28 cellular contexts compared by ENCODE assay signal in genomic region chr16:87666919-87667318, GRCh38.
"Had no signal": no experiment of that assay in that cellular context is flagged by ENCODE, and none has a peak within 500 bp of the region (broad histone marks: within the 10 kb centered on the region; RNA-seq: fewer than 3 reads in every experiment).

No MANE protein-coding gene starts in this region.

- H3K27ac ChIP-seq: neutrophil, parathyroid adenoma, psoas muscle, skin epidermis, spleen, suprapubic skin, testis, tibial artery, transverse colon, upper lobe of right lung, uterus had no signal

- H3K79me2 ChIP-seq: parathyroid adenoma had no signal

- ATAC-seq: naive thymus-derived CD8-positive, alpha-beta T cell; natural killer cell treated with Interleukin-12 subunit alpha and Interleukin-12 subunit beta and Interleukin-15 and Interleukin-18, amount 100 ng/mL, for 72 hours; psoas muscle; right cardiac atrium; sciatic nerve; stimulated activated memory B cell treated with anti-CD40 and anti-IgM and Interleukin-4, amounts not matched to agents 10 μg/mL and 1 μg/mL and 100 μg/mL, for 72 hours; stimulated activated naive CD8-positive, alpha-beta T cell treated with anti-CD3 and anti-CD28 coated beads, Interleukin-15, amount 100 ng/mL, for 72 hours; stimulated activated naive CD8-positive, alpha-beta T cell treated with anti-CD3 and anti-CD28 coated beads, Interleukin-15, Interleukin-2, amounts not matched to agents 100 U/mL and 50 U/mL, for 24 hours; upper lobe of right lung had no signal

- H3K27me3 ChIP-seq: neutrophil, testis, transverse colon, upper lobe of right lung, uterus had no signal

- H3K36me3 ChIP-seq: neutrophil, spleen, suprapubic skin, tibial artery, transverse colon, upper lobe of right lung, uterus had no signal

- H2AFZ ChIP-seq: parathyroid adenoma had no signal

- H3K4me2 ChIP-seq: smooth muscle cell had no signal

- H3K4me1 ChIP-seq: parathyroid adenoma, psoas muscle, suprapubic skin, testis, tibial artery, transverse colon, upper lobe of right lung, uterus had no signal

- H3K9me3 ChIP-seq: neutrophil, psoas muscle, spleen, suprapubic skin, testis, tibial artery, transverse colon, upper lobe of right lung, uterus had no signal

- DNase-seq: naive thymus-derived CD8-positive, alpha-beta T cell; nephron progenitor cell; nucleus accumbens; posterior cingulate gyrus; psoas muscle; spleen; stimulated activated CD4-positive, alpha-beta T cell treated with anti-CD3 and anti-CD28 coated beads, Interleukin-12 subunit alpha, Interleukin-12 subunit beta, amount 100 ng/mL, for 4 hours; stimulated activated CD4-positive, alpha-beta T cell treated with anti-CD3 and anti-CD28 coated beads, Interleukin-1b, Interleukin-23, amount 100 ng/mL, for 48 hours; stimulated activated CD4-positive, alpha-beta T cell treated with anti-CD3 and anti-CD28 coated beads, Interleukin-4, amount 100 ng/mL, for 1 hour; stimulated activated CD4-positive, alpha-beta T cell treated with anti-CD3 and anti-CD28 coated beads, Interleukin-4, amount 100 ng/mL, for 4 hours; stimulated activated CD8-positive, alpha-beta memory T cell treated with anti-CD3 and anti-CD28 coated beads, Interleukin-4, amount 100 ng/mL, for 48 hours; stimulated activated naive CD4-positive, alpha-beta T cell; stimulated activated naive CD8-positive, alpha-beta T cell treated with anti-CD3 and anti-CD28 coated beads, Interleukin-15, amount 100 ng/mL, for 72 hours; stimulated activated naive CD8-positive, alpha-beta T cell treated with anti-CD3 and anti-CD28 coated beads, Interleukin-15, Interleukin-2, amounts not matched to agents 100 U/mL and 50 U/mL, for 24 hours; testis; tibial artery; transverse colon; upper lobe of right lung; uterus had no signal

- H3K9ac ChIP-seq: parathyroid adenoma had no signal

- H3K4me3 ChIP-seq: psoas muscle, skin epidermis, smooth muscle cell, spleen, suprapubic skin, testis, tibial artery, transverse colon, upper lobe of right lung, uterus had no signal
